ENCODE assay signal across 1 cellular context in the genomic region with DNA sequence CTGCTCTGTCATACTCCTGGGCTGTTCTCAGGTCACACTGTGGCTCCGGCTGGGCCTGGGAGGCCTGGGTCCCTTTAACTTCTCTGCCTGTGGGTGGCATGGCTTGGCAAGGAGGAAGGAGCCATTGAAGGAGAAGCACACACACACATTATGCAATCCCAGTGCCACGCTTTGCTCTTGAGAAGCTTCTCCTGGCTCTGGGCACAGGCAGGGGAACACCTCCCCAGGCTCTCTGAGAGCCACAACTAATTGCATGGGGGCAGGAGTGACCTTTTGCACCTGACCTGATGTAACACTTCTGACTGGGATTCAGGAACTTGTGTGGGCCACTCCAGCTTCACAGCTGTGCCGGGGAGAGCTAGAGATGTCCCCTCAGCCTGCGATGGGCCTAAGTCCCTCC.
TF ChIP-seq lines count a peak whose summit lies in the region.

No MANE protein-coding gene starts in this region.

TF ChIP-seq in H1, 55 proteins besides CTCF, POLR2A, EP300 and RAD21:
- no peak for TF ChIP-seq CBX8 (IDR thresholded peaks at IDR 0.05; ENCODE audit: borderline replicate concordance, low read depth, low read length)
- no peak for TF ChIP-seq SUZ12 (IDR thresholded peaks at IDR 0.05; ENCODE audit: low read length)
- no peak for TF ChIP-seq SP2 (IDR thresholded peaks at IDR 0.05; ENCODE audit: low read length)
- TF ChIP-seq SAP30 (IDR thresholded peaks at IDR 0.05; ENCODE audit: insufficient read depth, insufficient replicate concordance, low read length) = no peak
- no peak for TF ChIP-seq SIN3A (conservative IDR thresholded peaks at IDR 0.05 in 1 of 2, IDR thresholded peaks at IDR 0.05 in 1 of 2; ENCODE audit: low read depth in 1 of 2, low read length in 2 of 2)
- TF ChIP-seq, protein P1, sequence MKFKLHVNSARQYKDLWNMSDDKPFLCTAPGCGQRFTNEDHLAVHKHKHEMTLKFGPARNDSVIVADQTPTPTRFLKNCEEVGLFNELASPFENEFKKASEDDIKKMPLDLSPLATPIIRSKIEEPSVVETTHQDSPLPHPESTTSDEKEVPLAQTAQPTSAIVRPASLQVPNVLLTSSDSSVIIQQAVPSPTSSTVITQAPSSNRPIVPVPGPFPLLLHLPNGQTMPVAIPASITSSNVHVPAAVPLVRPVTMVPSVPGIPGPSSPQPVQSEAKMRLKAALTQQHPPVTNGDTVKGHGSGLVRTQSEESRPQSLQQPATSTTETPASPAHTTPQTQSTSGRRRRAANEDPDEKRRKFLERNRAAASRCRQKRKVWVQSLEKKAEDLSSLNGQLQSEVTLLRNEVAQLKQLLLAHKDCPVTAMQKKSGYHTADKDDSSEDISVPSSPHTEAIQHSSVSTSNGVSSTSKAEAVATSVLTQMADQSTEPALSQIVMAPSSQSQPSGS (IDR thresholded peaks at IDR 0.05; ENCODE audit: low read length) = no peak
- no peak for TF ChIP-seq SIX5 (IDR thresholded peaks at IDR 0.05; ENCODE audit: low read depth, low read length)
- no peak for TF ChIP-seq BACH1 (IDR thresholded peaks at IDR 0.05; ENCODE audit: low read length)
- TF ChIP-seq, protein P2, sequence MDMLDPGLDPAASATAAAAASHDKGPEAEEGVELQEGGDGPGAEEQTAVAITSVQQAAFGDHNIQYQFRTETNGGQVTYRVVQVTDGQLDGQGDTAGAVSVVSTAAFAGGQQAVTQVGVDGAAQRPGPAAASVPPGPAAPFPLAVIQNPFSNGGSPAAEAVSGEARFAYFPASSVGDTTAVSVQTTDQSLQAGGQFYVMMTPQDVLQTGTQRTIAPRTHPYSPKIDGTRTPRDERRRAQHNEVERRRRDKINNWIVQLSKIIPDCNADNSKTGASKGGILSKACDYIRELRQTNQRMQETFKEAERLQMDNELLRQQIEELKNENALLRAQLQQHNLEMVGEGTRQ (IDR thresholded peaks at IDR 0.05; ENCODE audit: low read length) = no peak
- TF ChIP-seq CEBPB (IDR thresholded peaks at IDR 0.05; ENCODE audit: low read depth, low read length) = no peak
- no peak for TF ChIP-seq JUN (IDR thresholded peaks at IDR 0.05; ENCODE audit: low read depth, low read length)
- no peak for TF ChIP-seq RXRA (IDR thresholded peaks at IDR 0.05; ENCODE audit: insufficient read depth, low read depth, low read length)
- TF ChIP-seq CHD2 (IDR thresholded peaks at IDR 0.05; ENCODE audit: low read length) = no peak
- no peak for TF ChIP-seq TEAD4 (IDR thresholded peaks at IDR 0.05; ENCODE audit: low read depth, low read length)
- no peak for TF ChIP-seq EGR1 (IDR thresholded peaks at IDR 0.05; ENCODE audit: borderline replicate concordance, low read depth, low read length)
- TF ChIP-seq CTBP2 (IDR thresholded peaks at IDR 0.05; ENCODE audit: borderline replicate concordance, insufficient read depth, insufficient read length, low read length) = no peak
